ENCODE assay signal across 27 cellular contexts in the genomic region with DNA sequence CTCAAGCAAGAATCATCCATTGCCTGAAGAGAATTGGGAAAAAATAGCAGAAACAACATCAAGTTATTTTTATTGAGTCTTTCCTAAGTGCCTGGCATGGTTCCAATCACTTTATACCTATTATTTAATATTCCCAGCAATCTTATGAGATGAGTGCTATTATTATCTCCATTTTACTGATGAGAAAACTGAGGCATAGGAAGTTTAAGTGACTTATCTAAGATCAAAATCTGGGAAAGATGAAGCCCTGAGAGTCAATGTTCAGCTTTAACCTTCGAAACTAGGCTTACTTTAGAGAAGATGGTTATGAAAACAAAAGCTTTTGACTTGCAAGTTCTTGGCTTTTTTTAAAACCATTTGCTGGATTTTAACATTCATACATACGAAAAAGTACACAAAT.
"Had no signal": no experiment of that assay in that cellular context is flagged by ENCODE, and none has a peak within 500 bp of the region (broad histone marks: within the 10 kb centered on the region; RNA-seq: fewer than 3 reads in every experiment).

No MANE protein-coding gene starts in this region.

- DNase-seq: heart right ventricle; kidney glomerular epithelial cell; left cardiac atrium; left ventricle myocardium superior; lower lobe of right lung; mammary epithelial cell; mesenchymal stem cell; naive B cell; natural killer cell; nephron progenitor cell; occipital lobe; retina; right cardiac atrium; sigmoid colon; small intestine; spleen; stimulated activated CD4-positive, alpha-beta T cell treated with anti-CD3 and anti-CD28 coated beads, Interleukin-4, amount 100 ng/mL, for 24 hours; stimulated activated naive CD4-positive, alpha-beta T cell; substantia nigra; uterus had no signal

- H3K9me3 ChIP-seq: lower lobe of right lung, neutrophil, sigmoid colon, spleen, uterus had no signal

- ATAC-seq: heart right ventricle; left ventricle myocardium superior; lower lobe of right lung; natural killer cell; right cardiac atrium; stimulated activated effector memory CD8-positive, alpha-beta T cell treated with anti-CD3 and anti-CD28 coated beads, Interleukin-12 subunit alpha, Interleukin-12 subunit beta, amount 100 ng/mL, for 72 hours had no signal

- H3K79me2 ChIP-seq: hepatocyte, parathyroid adenoma had no signal

- H3K36me3 ChIP-seq: heart right ventricle, lower lobe of right lung, neural progenitor cell, neutrophil, sigmoid colon, spleen, tibial nerve, uterus had no signal

- H3K4me3 ChIP-seq: heart right ventricle, hepatocyte, lower lobe of right lung, neural progenitor cell, sigmoid colon, spleen, tibial nerve, uterus had no signal

- H3K27ac ChIP-seq: heart right ventricle, hepatocyte, lower lobe of right lung, neural progenitor cell, neutrophil, parathyroid adenoma, sigmoid colon, spleen, tibial nerve, uterus had no signal

- H3K4me2 ChIP-seq: hepatocyte, neural progenitor cell had no signal

- H2AFZ ChIP-seq: hepatocyte, neural progenitor cell, parathyroid adenoma had no signal

- H3K4me1 ChIP-seq: heart right ventricle, lower lobe of right lung, neural progenitor cell, parathyroid adenoma, sigmoid colon, spleen, uterus had no signal

- FAIRE-seq: keratinocyte, small intestine had no signal

- H3K27me3 ChIP-seq: hepatocyte, neural progenitor cell, neutrophil, sigmoid colon, tibial nerve, uterus had no signal

- H3K9ac ChIP-seq: neural progenitor cell, parathyroid adenoma had no signal
